Comparison of ENCODE assay signal across 12 cellular contexts in the genomic region with DNA sequence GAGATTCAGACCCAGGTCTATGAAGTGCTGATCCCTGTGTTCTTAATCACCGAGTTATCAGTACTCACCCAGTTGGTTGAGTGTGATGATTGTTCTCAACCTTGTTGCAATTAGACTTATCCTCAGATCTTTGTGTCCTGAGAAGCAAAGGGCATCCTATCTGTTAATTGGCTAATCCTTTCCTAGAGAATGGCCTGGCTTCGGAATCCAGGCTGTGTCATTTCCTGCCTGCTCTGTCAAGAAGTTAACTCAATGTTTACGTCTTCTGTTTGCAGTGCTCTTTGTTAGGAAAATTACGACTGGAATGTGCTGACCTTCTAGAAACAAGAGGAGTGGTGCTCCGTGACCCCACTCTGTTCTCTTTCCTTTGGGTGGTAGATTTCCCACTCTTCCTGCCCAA. TPM values are rescaled to one million over a fixed set of nuclear protein-coding genes. Genes with fewer than 3 reads are reported as not detected.
A peak's percentile ranks its signal among the peaks of the same experiment; 100 is the strongest.
DNase-seq lines count a peak whose midpoint lies in the region; ATAC-seq, FAIRE-seq and TF ChIP-seq lines count a peak whose summit lies in the region.
"Had no signal": no experiment of that assay in that cellular context is flagged by ENCODE, and none has a peak within 500 bp of the region (broad histone marks: within the 10 kb centered on the region; RNA-seq: fewer than 3 reads in every experiment).

No MANE protein-coding gene starts in this region.

- H3K27ac ChIP-seq in SJSA1 = peak overlapping the region; percentile 86

- peak; percentile 81 for DNase-seq in ELF-1 (ENCODE audit: low read depth, low spot score)
- DNase-seq in SJSA1 (ENCODE audit: low read depth in 1 of 2, low spot score in 2 of 2) = peak; percentile 66 to 80
- peak; percentile 87 for DNase-seq in fibroblast of pulmonary artery (ENCODE audit: low read depth)
- DNase-seq in non-pigmented ciliary epithelial cell (ENCODE audit: low read depth) = peak; percentile 32
- DNase-seq in urothelium cell line (ENCODE audit: low spot score) = no peak
- DNase-seq in NCI-H128 (lab: John Stamatoyannopoulos, UW; ENCODE audit: unreplicated experiment) = no peak
- no peak for DNase-seq in immature natural killer cell
- DNase-seq: activated CD4-positive, alpha-beta T cell treated with anti-CD3 and anti-CD28 coated beads for 36 hours; activated effector memory CD4-positive, alpha-beta T cell treated with Interleukin-2 at 50 U/mL for 16 hours had no signal

- H3K4me1 ChIP-seq in SJSA1 (replicated peaks) = peaks cover 33% of the 10 kb centered on the region

- H3K27ac Mint-ChIP-seq in immature natural killer cell = no peak overlapping the region
- H3K27ac Mint-ChIP-seq: activated CD4-positive, alpha-beta T cell treated with anti-CD3 and anti-CD28 coated beads for 36 hours had no signal

- ATAC-seq in HG03025 (IDR thresholded peaks at IDR 0.05; ENCODE audit: low FRiP score, unreplicated experiment) = no peak
- ATAC-seq: activated CD4-positive, alpha-beta T cell treated with anti-CD3 and anti-CD28 coated beads for 36 hours; GM12878 had no signal

- FAIRE-seq in urothelium cell line (lab: Jason Lieb, UNC) = no peak
- FAIRE-seq: GM12878, HTR-8/SVneo had no signal

- H3K9me3 ChIP-seq in SJSA1 (replicated peaks) = no peaks in the 10 kb centered on the region

- no peak overlapping the region for H3K4me3 Mint-ChIP-seq in immature natural killer cell
- H3K4me3 Mint-ChIP-seq: activated CD4-positive, alpha-beta T cell treated with anti-CD3 and anti-CD28 coated beads for 36 hours had no signal

- no peak overlapping the region for H3K4me3 ChIP-seq in SJSA1
- H3K4me3 ChIP-seq in fibroblast of pulmonary artery (replicated peaks; ENCODE audit: low read depth, low read length) = no peak overlapping the region
- H3K4me3 ChIP-seq: GM12878 had no signal

- no peaks in the 10 kb centered on the region for H3K4me1 Mint-ChIP-seq in immature natural killer cell
- H3K4me1 Mint-ChIP-seq: activated CD4-positive, alpha-beta T cell treated with anti-CD3 and anti-CD28 coated beads for 36 hours had no signal

- H3K9me3 Mint-ChIP-seq in immature natural killer cell = no peaks in the 10 kb centered on the region

- no peak for TF ChIP-seq CTCF in fibroblast of pulmonary artery (IDR thresholded peaks at IDR 0.05; ENCODE audit: low read length, missing control alignments)

- peaks cover 68% of the 10 kb centered on the region for H3K36me3 ChIP-seq in SJSA1

- H3K27me3 ChIP-seq in SJSA1 (replicated peaks) = no peaks in the 10 kb centered on the region

- peaks cover 0 to 2% (median 0%) of the 10 kb centered on the region in 3 donors for H3K27me3 Mint-ChIP-seq in immature natural killer cell (ENCODE audit: low read depth in 3 of 3)
- H3K27me3 Mint-ChIP-seq: activated CD4-positive, alpha-beta T cell treated with anti-CD3 and anti-CD28 coated beads for 36 hours had no signal

- peaks cover 8 to 35% (median 21%) of the 10 kb centered on the region in 3 donors for H3K36me3 Mint-ChIP-seq in immature natural killer cell

RNA-seq across cellular contexts. Expression of gene GAS5, which starts 14.7 kb away (rescaled TPM):
- 277 and 312 TPM in 2 replicates for total RNA-seq in SJSA1 (2014; rRNA removed; shearing (Covaris generic))
- 100 to 1,000 TPM in 2 of 3 donors, 10 to 100 TPM in 1; 88.2 to 158 (median 153) TPM for polyA plus RNA-seq in immature natural killer cell

RNA-seq across cellular contexts. Expression of gene ZBTB37, which starts 15.1 kb away (rescaled TPM):
- 3.0 and 4.8 TPM in 2 replicates for total RNA-seq in SJSA1 (2014; rRNA removed; shearing (Covaris generic))
- 1 to 10 TPM; 2.9 to 4.3 (median 3.1) TPM for polyA plus RNA-seq in immature natural killer cell

RNA-seq across cellular contexts. Expression of gene CENPL, which starts 28.4 kb away (rescaled TPM):
- total RNA-seq in SJSA1 (2014; rRNA removed; shearing (Covaris generic)) = 37.8 and 56.2 TPM in 2 replicates
- 10 to 100 TPM in 1 of 3 donors, 1 to 10 TPM in 2; 7.1 to 10.5 (median 9.4) TPM for polyA plus RNA-seq in immature natural killer cell

RNA-seq across cellular contexts. Expression of gene DARS2, which starts 28.6 kb away (rescaled TPM):
- 24.5 and 32.4 TPM in 2 replicates for total RNA-seq in SJSA1 (2014; rRNA removed; shearing (Covaris generic))
- polyA plus RNA-seq in immature natural killer cell = 10 to 100 TPM in 1 of 3 donors, 1 to 10 TPM in 2; 4.6 to 10.4 (median 9.1) TPM

Comparison
In these comparisons a context has a peak if more than half of its experiments do, and no peak if none do; other contexts are left out.
1. DNase-seq: peak in ELF-1 (single experiment), SJSA1 (2 of 2), fibroblast of pulmonary artery (single experiment) and non-pigmented ciliary epithelial cell (single experiment); none in urothelium cell line (single experiment), NCI-H128 (single experiment) and immature natural killer cell (0 of 3).